ENCODE assay signal across 1 cellular context in genomic region chr4:158847535-158847934, GRCh38.
TF ChIP-seq lines count a peak whose summit lies in the region.

No MANE protein-coding gene starts in this region.

TF ChIP-seq in H1, 55 proteins besides CTCF, POLR2A, EP300 and RAD21:
- TF ChIP-seq SIX5 (IDR thresholded peaks at IDR 0.05; ENCODE audit: low read depth, low read length) = no peak
- TF ChIP-seq JUN (IDR thresholded peaks at IDR 0.05; ENCODE audit: low read depth, low read length) = no peak
- TF ChIP-seq NANOG (IDR thresholded peaks at IDR 0.05; ENCODE audit: insufficient read depth, low read depth, low read length, poor library complexity, severe bottlenecking) = no peak
- TF ChIP-seq SP2 (IDR thresholded peaks at IDR 0.05; ENCODE audit: low read length) = no peak
- TF ChIP-seq SIRT6 (IDR thresholded peaks at IDR 0.05; ENCODE audit: low read length) = no peak
- TF ChIP-seq BRCA1 (IDR thresholded peaks at IDR 0.05; ENCODE audit: low read depth, low read length) = no peak
- no peak for TF ChIP-seq CEBPB (IDR thresholded peaks at IDR 0.05; ENCODE audit: low read depth, low read length)
- no peak for TF ChIP-seq SRF (IDR thresholded peaks at IDR 0.05; ENCODE audit: low read depth, low read length)
- TF ChIP-seq CBX8 (IDR thresholded peaks at IDR 0.05; ENCODE audit: borderline replicate concordance, low read depth, low read length) = no peak
- TF ChIP-seq EGR1 (IDR thresholded peaks at IDR 0.05; ENCODE audit: borderline replicate concordance, low read depth, low read length) = no peak
- TF ChIP-seq SP4 (IDR thresholded peaks at IDR 0.05; ENCODE audit: low read length) = no peak
- no peak for TF ChIP-seq POU5F1 (IDR thresholded peaks at IDR 0.05; ENCODE audit: low read depth, low read length)
- no peak for TF ChIP-seq KDM4A (IDR thresholded peaks at IDR 0.05; ENCODE audit: low read depth, low read length, severe bottlenecking)
- no peak for TF ChIP-seq MAFK (IDR thresholded peaks at IDR 0.05; ENCODE audit: low read depth, low read length)
- TF ChIP-seq CHD2 (IDR thresholded peaks at IDR 0.05; ENCODE audit: low read length) = no peak
